Comparison of ENCODE assay signal across 1 cellular context in genomic region chr2:23476786-23477185, GRCh38.
TF ChIP-seq lines count a peak whose summit lies in the region.

No MANE protein-coding gene starts in this region.

TF ChIP-seq in IMR-90, 13 proteins besides CTCF, POLR2A, EP300 and RAD21:
- TF ChIP-seq RCOR1 (IDR thresholded peaks at IDR 0.05; ENCODE audit: insufficient replicate concordance, low read length) = no peak
- TF ChIP-seq NFE2L2 (IDR thresholded peaks at IDR 0.05; ENCODE audit: low read depth, low read length) = no peak
- no peak for TF ChIP-seq CHD1 (IDR thresholded peaks at IDR 0.05; ENCODE audit: low read depth, low read length)
- no peak for TF ChIP-seq MXI1 (IDR thresholded peaks at IDR 0.05; ENCODE audit: borderline replicate concordance, low read depth, low read length)
- TF ChIP-seq MAFK (IDR thresholded peaks at IDR 0.05; ENCODE audit: low read depth, low read length) = no peak
- no peak for TF ChIP-seq SMC3 (IDR thresholded peaks at IDR 0.05; ENCODE audit: low read depth, low read length)
- no peak for TF ChIP-seq ELK1 (IDR thresholded peaks at IDR 0.05; ENCODE audit: borderline replicate concordance, low read depth, low read length)
- no peak for TF ChIP-seq RFX5 (IDR thresholded peaks at IDR 0.05; ENCODE audit: low read depth, low read length)
- TF ChIP-seq CEBPB (IDR thresholded peaks at IDR 0.05; ENCODE audit: low read depth, low read length) = no peak
- no peak for TF ChIP-seq USF2 (IDR thresholded peaks at IDR 0.05; ENCODE audit: low read depth, low read length)
- TF ChIP-seq FOS (IDR thresholded peaks at IDR 0.05; ENCODE audit: low read depth, low read length) = no peak
- TF ChIP-seq BHLHE40 (IDR thresholded peaks at IDR 0.05; ENCODE audit: low read depth, low read length) = no peak
- no peak for TF ChIP-seq MAZ (IDR thresholded peaks at IDR 0.05; ENCODE audit: borderline replicate concordance, low read depth, low read length)
